8 cellular contexts compared by ENCODE assay signal in genomic region chr19:48637948-48638830, GRCh38. TPM values are rescaled to one million over a fixed set of nuclear protein-coding genes. Genes with fewer than 3 reads are reported as not detected.
DNase-seq lines count a peak whose midpoint lies in the region; ATAC-seq and TF ChIP-seq lines count a peak whose summit lies in the region.

No MANE protein-coding gene starts in this region.

- no peaks in the 10 kb centered on the region for H3K36me3 Mint-ChIP-seq in activated naive CD8-positive, alpha-beta T cell treated with anti-CD3 and anti-CD28 coated beads, Interleukin-2, amount 50 U/mL, for 24 hours (ENCODE audit: low read depth)

- H3K36me3 ChIP-seq in cardiac muscle cell = no peaks in the 10 kb centered on the region
- no peaks in the 10 kb centered on the region for H3K36me3 ChIP-seq in trophoblast cell (ENCODE audit: control insufficient read depth in 1 of 2, insufficient read depth in 2 of 2, low read length in 2 of 2)
- no peaks in the 10 kb centered on the region for H3K36me3 ChIP-seq in uterus

- TF ChIP-seq CTCF in HFF-Myc (IDR thresholded peaks at IDR 0.05; ENCODE audit: low read depth, low read length, missing control alignments) (no peak), cardiac muscle cell (IDR thresholded peaks at IDR 0.05; ENCODE audit: low read depth, low read length) (peak; percentile 17), uterus (IDR thresholded peaks at IDR 0.05) (no peak)

- H3K79me1 ChIP-seq in trophoblast cell (ENCODE audit: low read length) = peaks cover 3% of the 10 kb centered on the region

- H2BK12ac ChIP-seq in trophoblast cell (ENCODE audit: low read length) = no peak overlapping the region

- H3K27me3 ChIP-seq in cardiac muscle cell (no peaks in the 10 kb centered on the region), trophoblast cell (ENCODE audit: insufficient read depth, low read length) (peaks cover 15% of the 10 kb centered on the region), uterus (no peaks in the 10 kb centered on the region)

- H3K14ac ChIP-seq in trophoblast cell (ENCODE audit: low read length) = no peak overlapping the region

- no peak overlapping the region for H4K91ac ChIP-seq in trophoblast cell (ENCODE audit: low read depth, low read length)

- no CpG with 5 or more reads among the region's 29 CpGs for WGBS in trophoblast cell (ENCODE audit: extremely low coverage, insufficient coverage, insufficient read length)

- H4K8ac ChIP-seq in trophoblast cell (ENCODE audit: low read depth, low read length) = peak overlapping the region; percentile 30

- peak overlapping the region; percentile 39 for H3K4me3 ChIP-seq in HFF-Myc (replicated peaks; ENCODE audit: low read depth, low read length)
- peak overlapping the region; percentile 30 for H3K4me3 ChIP-seq in cardiac muscle cell
- H3K4me3 ChIP-seq in trophoblast cell (ENCODE audit: low read depth, low read length) = no peak overlapping the region
- peak overlapping the region; percentile 49 to 54 for H3K4me3 ChIP-seq in uterus

- H3K9me3 Mint-ChIP-seq in activated naive CD8-positive, alpha-beta T cell treated with anti-CD3 and anti-CD28 coated beads, Interleukin-2, amount 50 U/mL, for 24 hours = no peaks in the 10 kb centered on the region

- peak in 1 of 2 donors; percentile 47 for TF ChIP-seq POLR2A in uterus (IDR thresholded peaks at IDR 0.05)

- H3K4me2 ChIP-seq in trophoblast cell (ENCODE audit: low read length) = peak overlapping the region; percentile 24

- no peak overlapping the region for H3K23ac ChIP-seq in trophoblast cell (ENCODE audit: low read length)

- intact Hi-C loops in uterus (cut with DNase I; ENCODE audit: low total_unique reads) = no loop called here

- no peak overlapping the region for H3K18ac ChIP-seq in trophoblast cell (ENCODE audit: low read length)

- H3K27me3 Mint-ChIP-seq in activated naive CD8-positive, alpha-beta T cell treated with anti-CD3 and anti-CD28 coated beads, Interleukin-2, amount 50 U/mL, for 24 hours = peaks cover 2% of the 10 kb centered on the region

- H3K9me3 ChIP-seq in cardiac muscle cell (ENCODE audit: low read depth) (no peaks in the 10 kb centered on the region), trophoblast cell (ENCODE audit: insufficient read depth, low read depth, low read length) (peaks cover 2% of the 10 kb centered on the region), uterus (no peaks in the 10 kb centered on the region)

- peak; percentile 11 for ATAC-seq in activated naive CD8-positive, alpha-beta T cell treated with anti-CD3 and anti-CD28 coated beads, Interleukin-2, amount 50 U/mL, for 24 hours

- no peak overlapping the region for H2BK5ac ChIP-seq in trophoblast cell (ENCODE audit: low read depth, low read length, poor library complexity)

- DNase-seq in G401 (ENCODE audit: low spot score) = peak; percentile 97
- peak; percentile 84 for DNase-seq in HFF-Myc (ENCODE audit: extremely low read depth, low read depth)
- DNase-seq in NCI-H1092 (lab: John Stamatoyannopoulos, UW) = peak; percentile 74
- peak; percentile 46 for DNase-seq in SKM-1 treated with dmso at 0.1 percent for 144 hours (lab: John Stamatoyannopoulos, UW; ENCODE audit: unreplicated experiment)
- peak; percentile 69 for DNase-seq in activated naive CD8-positive, alpha-beta T cell treated with anti-CD3 and anti-CD28 coated beads, Interleukin-2, amount 50 U/mL, for 24 hours
- peak; percentile 95 to 99 for DNase-seq in cardiac muscle cell (ENCODE audit: low read depth in 1 of 2, low spot score in 1 of 2)
- peak; percentile 64 to 75 for DNase-seq in trophoblast cell
- peak; percentile 85 to 92 for DNase-seq in uterus

- H3K27ac Mint-ChIP-seq in activated naive CD8-positive, alpha-beta T cell treated with anti-CD3 and anti-CD28 coated beads, Interleukin-2, amount 50 U/mL, for 24 hours = peak overlapping the region; percentile 96

- H3K4me1 Mint-ChIP-seq in activated naive CD8-positive, alpha-beta T cell treated with anti-CD3 and anti-CD28 coated beads, Interleukin-2, amount 50 U/mL, for 24 hours = peaks cover 49% of the 10 kb centered on the region

- H3K4me3 Mint-ChIP-seq in activated naive CD8-positive, alpha-beta T cell treated with anti-CD3 and anti-CD28 coated beads, Interleukin-2, amount 50 U/mL, for 24 hours = peak overlapping the region; percentile 86

- no peak overlapping the region for H2BK120ac ChIP-seq in trophoblast cell (ENCODE audit: insufficient read depth, low read length, poor library complexity)

- H3K4ac ChIP-seq in trophoblast cell (ENCODE audit: low read depth, low read length) = no peak overlapping the region

- H3K79me2 ChIP-seq in trophoblast cell (ENCODE audit: control insufficient read depth, insufficient read depth, low read length, poor library complexity) = no peaks in the 10 kb centered on the region

- H4K12ac ChIP-seq in trophoblast cell (ENCODE audit: low read depth, low read length) = no peak overlapping the region

- H3K4me1 ChIP-seq in cardiac muscle cell (ENCODE audit: low read depth) = peaks cover 16% of the 10 kb centered on the region
- H3K4me1 ChIP-seq in trophoblast cell (ENCODE audit: control insufficient read depth in 1 of 2, insufficient read depth in 2 of 2, low read length in 2 of 2) = peaks cover 21 to 26% of the 10 kb centered on the region in 2 experiments
- peaks cover 5 to 18% of the 10 kb centered on the region in 2 donors for H3K4me1 ChIP-seq in uterus

- H2AFZ ChIP-seq in trophoblast cell (ENCODE audit: insufficient read depth, low read length, poor library complexity) = peak overlapping the region; percentile 42

- H3K9ac ChIP-seq in trophoblast cell (ENCODE audit: low read length) = no peak overlapping the region

- no peak overlapping the region for H2AK5ac ChIP-seq in trophoblast cell (ENCODE audit: low read length)

- in situ Hi-C loops in G401 (cut with HindIII; ENCODE audit: low sequenced_read_pairs) = no loop called here

- H3K27ac ChIP-seq in cardiac muscle cell (peak overlapping the region; percentile 88), trophoblast cell (ENCODE audit: low read depth, low read length) (no peak overlapping the region), uterus (peak overlapping the region; percentile 96 to 99)

RNA-seq across cellular contexts. Expression of gene DBP, which starts 1.0 kb away (rescaled TPM):
- 25.5 and 40.0 TPM in 2 replicates for total RNA-seq in G401 (2014; rRNA removed; shearing (Covaris generic))
- total RNA-seq in cardiac muscle cell (16.0 and 30.0 TPM in 2 replicates), uterus (10 to 100 TPM in 2 of 4 donors, 1 to 10 TPM in 1, not detected in 1; 3.1 to 29.8 (median 11.3) TPM)
- polyA plus RNA-seq in cardiac muscle cell = 23.3 and 41.6 TPM in 2 replicates
- polyA plus RNA-seq in trophoblast cell (2013) = 0.90 and 0.94 TPM in 2 replicates

RNA-seq across cellular contexts. Expression of gene CA11, which starts 7.8 kb away (rescaled TPM):
- total RNA-seq in G401 (2014; rRNA removed; shearing (Covaris generic)) = 103 TPM in 2 replicates
- total RNA-seq in cardiac muscle cell (11.9 and 15.6 TPM in 2 replicates), uterus (10 to 100 TPM in 2 of 4 donors, under 1 TPM in 2; 0.51 to 55.1 (median 8.1) TPM)
- 26.3 and 30.7 TPM in 2 replicates for polyA plus RNA-seq in cardiac muscle cell
- polyA plus RNA-seq in trophoblast cell (2013) = 7.2 TPM in 2 replicates

RNA-seq across cellular contexts. Expression of gene SPHK2, which starts 18.9 kb away (rescaled TPM):
- total RNA-seq in G401 (2014; rRNA removed; shearing (Covaris generic)) = 16.5 and 45.7 TPM in 2 replicates
- total RNA-seq in cardiac muscle cell (21.3 and 22.5 TPM in 2 replicates), uterus (10 to 100 TPM; 10.0 to 27.2 (median 21.7) TPM)
- 18.5 and 25.3 TPM in 2 replicates for polyA plus RNA-seq in cardiac muscle cell
- polyA plus RNA-seq in trophoblast cell (2013) = 14.1 and 14.9 TPM in 2 replicates

RNA-seq across cellular contexts. Expression of gene RPL18, which starts 19.2 kb away (rescaled TPM):
- total RNA-seq in G401 (2014; rRNA removed; shearing (Covaris generic)) = 3,072 and 3,826 TPM in 2 replicates
- total RNA-seq in cardiac muscle cell (3,285 and 3,429 TPM in 2 replicates), uterus (1,000 to 10,000 TPM; 1,515 to 5,795 (median 3,195) TPM)
- 692 and 838 TPM in 2 replicates for polyA plus RNA-seq in cardiac muscle cell
- 1,727 and 1,729 TPM in 2 replicates for polyA plus RNA-seq in trophoblast cell (2013)

RNA-seq across cellular contexts. Expression of gene FAM83E, which starts 23.3 kb away (rescaled TPM):
- 0.34 TPM in 1 of 2 replicates, not detected in the other for total RNA-seq in G401 (2014; rRNA removed; shearing (Covaris generic))
- total RNA-seq in cardiac muscle cell (0.60 and 1.6 TPM in 2 replicates), uterus (1 to 10 TPM in 2 of 4 donors, not detected in 2; 1.8 TPM)
- polyA plus RNA-seq in cardiac muscle cell = not detected in 2 replicates
- 0.07 TPM in 2 replicates for polyA plus RNA-seq in trophoblast cell (2013)

Comparison
In these comparisons a context has a peak if more than half of its experiments do, and no peak if none do; other contexts are left out.
1. DNase-seq: peak in every context shown above with its lines; median percentile 97 in G401; 97 in cardiac muscle cell; 88 in uterus; 84 in HFF-Myc; 74 in NCI-H1092; 70 in trophoblast cell; 69 in activated naive CD8-positive, alpha-beta T cell treated with anti-CD3 and anti-CD28 coated beads, Interleukin-2, amount 50 U/mL, for 24 hours; 46 in SKM-1 treated with dmso at 0.1 percent for 144 hours.